In the genomic region with DNA sequence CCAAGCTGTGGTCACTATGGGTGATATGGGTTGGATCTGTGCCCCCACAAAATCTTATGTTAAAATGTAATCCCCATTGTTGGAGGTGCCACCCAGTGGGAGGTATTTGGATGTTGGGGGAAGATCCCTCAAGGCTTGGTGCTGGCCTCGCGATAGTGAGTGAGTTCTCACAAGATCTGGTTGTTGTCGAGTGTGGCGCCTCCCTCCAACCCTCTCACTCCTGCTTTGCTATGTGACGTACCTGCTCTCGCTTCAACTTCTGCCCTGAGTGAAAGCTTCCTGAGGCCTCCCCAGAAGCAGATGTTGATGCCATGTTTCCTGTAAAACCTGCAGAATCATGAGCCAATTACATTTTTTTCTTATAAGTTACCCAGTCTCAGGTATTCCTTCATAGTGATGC, we compare ENCODE assay signal across 9 cellular contexts. TPM values are rescaled to one million over a fixed set of nuclear protein-coding genes. Genes with fewer than 3 reads are reported as not detected.
"Had no signal": no experiment of that assay in that cellular context is flagged by ENCODE, and none has a peak within 500 bp of the region (broad histone marks: within the 10 kb centered on the region; RNA-seq: fewer than 3 reads in every experiment).

No MANE protein-coding gene starts in this region.

- ATAC-seq: GM23338 had no signal

- H3K4me2 ChIP-seq: GM23338 had no signal

- DNase-seq: H9, HCEC 1CT, IMR-90, KBM-7 had no signal

- H2AFZ ChIP-seq: GM23338 had no signal

- FAIRE-seq: H1, H54, HTR-8/SVneo had no signal

- H3K4me3 ChIP-seq: GM23338 had no signal

RNA-seq across cellular contexts. Expression of a gene that starts 35.5 kb away (rescaled TPM):
- total RNA-seq: HT-29, IMR-90 had no signal
- polyA plus RNA-seq: IMR-90 had no signal

RNA-seq across cellular contexts. Expression of a gene that starts 40.0 kb away (rescaled TPM):
- total RNA-seq: HT-29, IMR-90 had no signal
- polyA plus RNA-seq: IMR-90 had no signal
